ENCODE assay signal across 23 cellular contexts in the genomic region with DNA sequence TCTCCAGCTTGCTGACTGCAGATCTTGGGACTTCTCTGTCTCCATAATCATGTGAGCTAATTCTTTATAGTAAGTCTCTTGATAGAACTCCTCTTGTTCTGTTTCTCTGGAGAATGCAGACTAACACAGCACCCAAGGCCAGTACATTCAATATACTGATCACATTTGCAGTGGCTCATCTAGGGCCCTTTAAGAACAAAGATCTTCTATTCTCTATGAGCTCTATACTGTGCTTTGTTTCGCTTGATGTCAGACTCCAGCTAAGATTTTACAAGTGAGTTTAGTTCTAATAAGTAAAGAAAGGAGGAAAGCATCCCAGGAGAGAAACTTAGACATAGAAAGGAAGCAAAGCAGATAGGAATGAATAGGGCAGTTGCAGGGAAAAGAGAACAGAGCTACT.
"Had no signal": no experiment of that assay in that cellular context is flagged by ENCODE, and none has a peak within 500 bp of the region (broad histone marks: within the 10 kb centered on the region; RNA-seq: fewer than 3 reads in every experiment).

No MANE protein-coding gene starts in this region.

- FAIRE-seq: endometrium, pancreas had no signal

- H3K4me3 ChIP-seq: dorsolateral prefrontal cortex, heart left ventricle, mucosa of descending colon, pancreas, prostate gland, right lobe of liver, spleen, testis, tibial nerve, upper lobe of right lung, vagina had no signal

- H3K27ac Mint-ChIP-seq: naive thymus-derived CD8-positive, alpha-beta T cell; stimulated activated memory B cell treated with anti-CD40 and anti-IgM and Interleukin-4, amounts not matched to agents 10 μg/mL and 1 μg/mL and 100 μg/mL, for 72 hours; stimulated activated naive CD8-positive, alpha-beta T cell treated with anti-CD3 and anti-CD28 coated beads, Interleukin-15, Interleukin-2, amounts not matched to agents 100 ng/mL and 50 ng/mL, for 24 hours had no signal

- ATAC-seq: heart left ventricle; mucosa of descending colon; naive thymus-derived CD8-positive, alpha-beta T cell; pancreas; right lobe of liver; stimulated activated memory B cell treated with anti-CD40 and anti-IgM and Interleukin-4, amounts not matched to agents 10 μg/mL and 1 μg/mL and 100 μg/mL, for 72 hours had no signal

- DNase-seq: cortex of kidney; dorsolateral prefrontal cortex; effector memory CD4-positive, alpha-beta T cell; foreskin keratinocyte; heart left ventricle; hippocampal formation; mucosa of descending colon; naive thymus-derived CD8-positive, alpha-beta T cell; pancreas; retina; right lobe of liver; spleen; stimulated activated CD4-positive, alpha-beta T cell treated with anti-CD3 and anti-CD28 coated beads, Interleukin-15, amount 100 ng/mL, for 24 hours; stimulated activated CD4-positive, alpha-beta T cell treated with anti-CD3 and anti-CD28 coated beads, Interleukin-1b, Interleukin-23, amount 100 ng/mL, for 48 hours; stimulated activated CD4-positive, alpha-beta T cell treated with anti-CD3 and anti-CD28 coated beads, Interleukin-4, amount 100 ng/mL, for 24 hours; testis; upper lobe of right lung had no signal

- H3K4me3 Mint-ChIP-seq: naive thymus-derived CD8-positive, alpha-beta T cell; stimulated activated memory B cell treated with anti-CD40 and anti-IgM and Interleukin-4, amounts not matched to agents 10 μg/mL and 1 μg/mL and 100 μg/mL, for 72 hours; stimulated activated naive CD8-positive, alpha-beta T cell treated with anti-CD3 and anti-CD28 coated beads, Interleukin-15, Interleukin-2, amounts not matched to agents 100 ng/mL and 50 ng/mL, for 24 hours had no signal

- H3K9me3 Mint-ChIP-seq: naive thymus-derived CD8-positive, alpha-beta T cell; stimulated activated memory B cell treated with anti-CD40 and anti-IgM and Interleukin-4, amounts not matched to agents 10 μg/mL and 1 μg/mL and 100 μg/mL, for 72 hours; stimulated activated naive CD8-positive, alpha-beta T cell treated with anti-CD3 and anti-CD28 coated beads, Interleukin-15, Interleukin-2, amounts not matched to agents 100 ng/mL and 50 ng/mL, for 24 hours had no signal

- H3K4me1 ChIP-seq: foreskin keratinocyte, pancreas, prostate gland, right lobe of liver, testis, upper lobe of right lung, vagina had no signal

- H3K36me3 ChIP-seq: heart left ventricle, pancreas, prostate gland, right lobe of liver, spleen, tibial nerve, upper lobe of right lung, vagina had no signal

- H3K27ac ChIP-seq: foreskin keratinocyte, heart left ventricle, pancreas, prostate gland, right lobe of liver, testis, upper lobe of right lung, vagina had no signal

- H3K36me3 Mint-ChIP-seq: naive thymus-derived CD8-positive, alpha-beta T cell; stimulated activated memory B cell treated with anti-CD40 and anti-IgM and Interleukin-4, amounts not matched to agents 10 μg/mL and 1 μg/mL and 100 μg/mL, for 72 hours had no signal

- H3K9me3 ChIP-seq: heart left ventricle, mucosa of descending colon, pancreas, prostate gland, right lobe of liver, spleen, testis, tibial nerve, upper lobe of right lung, vagina had no signal

- H3K4me1 Mint-ChIP-seq: naive thymus-derived CD8-positive, alpha-beta T cell; stimulated activated memory B cell treated with anti-CD40 and anti-IgM and Interleukin-4, amounts not matched to agents 10 μg/mL and 1 μg/mL and 100 μg/mL, for 72 hours had no signal
